ENCODE assay signal across 8 cellular contexts in genomic region chr17:27352481-27353460, GRCh38. TPM values are rescaled to one million over a fixed set of nuclear protein-coding genes. Genes with fewer than 3 reads are reported as not detected.
DNase-seq lines count a peak whose midpoint lies in the region; ATAC-seq lines count a peak whose summit lies in the region.

No MANE protein-coding gene starts in this region.

- H3K27ac Mint-ChIP-seq in T-helper 1 cell treated with Interleukin-12 subunit alpha and Interleukin-12 subunit beta and Interleukin-4 antibody, amounts not matched to agents 30 μg/mL and 1 μg/mL, for 36 hours: peak overlapping the region; percentile 89
- peak overlapping the region; percentile 44 to 89 for H3K27ac Mint-ChIP-seq in activated naive CD4-positive, alpha-beta T cell treated with anti-CD3 and anti-CD28 coated beads, Interleukin-2, amount 50 U/mL, for 72 hours
- H3K27ac Mint-ChIP-seq in immature natural killer cell: peak overlapping the region; percentile 71 to 92 (median 88)

- no peaks in the 10 kb centered on the region for H3K9me3 Mint-ChIP-seq in T-helper 1 cell treated with Interleukin-12 subunit alpha and Interleukin-12 subunit beta and Interleukin-4 antibody, amounts not matched to agents 30 μg/mL and 1 μg/mL, for 36 hours
- no peaks in the 10 kb centered on the region for H3K9me3 Mint-ChIP-seq in activated naive CD4-positive, alpha-beta T cell treated with anti-CD3 and anti-CD28 coated beads, Interleukin-2, amount 50 U/mL, for 72 hours
- no peaks in the 10 kb centered on the region for H3K9me3 Mint-ChIP-seq in immature natural killer cell

- H3K27me3 Mint-ChIP-seq in T-helper 1 cell treated with Interleukin-12 subunit alpha and Interleukin-12 subunit beta and Interleukin-4 antibody, amounts not matched to agents 30 μg/mL and 1 μg/mL, for 36 hours (ENCODE audit: low read depth): no peaks in the 10 kb centered on the region
- peaks cover 0 to 3% (median 0%) of the 10 kb centered on the region in 3 donors for H3K27me3 Mint-ChIP-seq in immature natural killer cell (ENCODE audit: low read depth in 3 of 3)

- peak overlapping the region; percentile 84 for H3K27ac ChIP-seq in substantia nigra (ENCODE audit: low read depth, low read length, poor library complexity, severe bottlenecking)

- DNase-seq in T-helper 1 cell (no peak), immature natural killer cell (no peak), substantia nigra (lab: John Stamatoyannopoulos, UW) (no peak), NCI-H526 treated with DMSO at 0.1 percent for 48 hours (lab: John Stamatoyannopoulos, UW) (no peak), KG1 (lab: John Stamatoyannopoulos, UW) (no peak)
- no peak for DNase-seq in activated naive CD4-positive, alpha-beta T cell treated with anti-CD3 and anti-CD28 coated beads, Interleukin-2, amount 50 U/mL, for 72 hours (ENCODE audit: low spot score in 2 of 2)

- H3K4me3 Mint-ChIP-seq in T-helper 1 cell treated with Interleukin-12 subunit alpha and Interleukin-12 subunit beta and Interleukin-4 antibody, amounts not matched to agents 30 μg/mL and 1 μg/mL, for 36 hours: peak overlapping the region; percentile 85
- peak overlapping the region; percentile 72 to 92 (median 82) for H3K4me3 Mint-ChIP-seq in immature natural killer cell

- H3K36me3 Mint-ChIP-seq in T-helper 1 cell treated with Interleukin-12 subunit alpha and Interleukin-12 subunit beta and Interleukin-4 antibody, amounts not matched to agents 30 μg/mL and 1 μg/mL, for 36 hours (ENCODE audit: low read depth): no peaks in the 10 kb centered on the region
- H3K36me3 Mint-ChIP-seq in activated naive CD4-positive, alpha-beta T cell treated with anti-CD3 and anti-CD28 coated beads, Interleukin-2, amount 50 U/mL, for 72 hours: peaks cover 0 to 7% of the 10 kb centered on the region in 2 donors
- H3K36me3 Mint-ChIP-seq in immature natural killer cell: no peaks in the 10 kb centered on the region

- H3K4me1 Mint-ChIP-seq in T-helper 1 cell treated with Interleukin-12 subunit alpha and Interleukin-12 subunit beta and Interleukin-4 antibody, amounts not matched to agents 30 μg/mL and 1 μg/mL, for 36 hours (ENCODE audit: low read depth): peaks cover 27% of the 10 kb centered on the region
- H3K4me1 Mint-ChIP-seq in immature natural killer cell: peaks cover 40 to 43% of the 10 kb centered on the region in 2 donors

- ATAC-seq in activated naive CD4-positive, alpha-beta T cell treated with anti-CD3 and anti-CD28 coated beads, Interleukin-2, amount 50 U/mL, for 72 hours: no peak
- no peak for ATAC-seq in GM18861 (IDR thresholded peaks at IDR 0.05; ENCODE audit: unreplicated experiment)

RNA-seq across cellular contexts. Expression of gene WSB1, which starts 58.9 kb away (rescaled TPM):
- total RNA-seq in activated naive CD4-positive, alpha-beta T cell treated with anti-CD3 and anti-CD28 coated beads, Interleukin-2, amount 50 U/mL, for 72 hours: 100 to 1,000 TPM; 181 to 211 TPM
- 100 to 1,000 TPM; 163 to 253 (median 232) TPM for polyA plus RNA-seq in immature natural killer cell
